In the genomic region with DNA sequence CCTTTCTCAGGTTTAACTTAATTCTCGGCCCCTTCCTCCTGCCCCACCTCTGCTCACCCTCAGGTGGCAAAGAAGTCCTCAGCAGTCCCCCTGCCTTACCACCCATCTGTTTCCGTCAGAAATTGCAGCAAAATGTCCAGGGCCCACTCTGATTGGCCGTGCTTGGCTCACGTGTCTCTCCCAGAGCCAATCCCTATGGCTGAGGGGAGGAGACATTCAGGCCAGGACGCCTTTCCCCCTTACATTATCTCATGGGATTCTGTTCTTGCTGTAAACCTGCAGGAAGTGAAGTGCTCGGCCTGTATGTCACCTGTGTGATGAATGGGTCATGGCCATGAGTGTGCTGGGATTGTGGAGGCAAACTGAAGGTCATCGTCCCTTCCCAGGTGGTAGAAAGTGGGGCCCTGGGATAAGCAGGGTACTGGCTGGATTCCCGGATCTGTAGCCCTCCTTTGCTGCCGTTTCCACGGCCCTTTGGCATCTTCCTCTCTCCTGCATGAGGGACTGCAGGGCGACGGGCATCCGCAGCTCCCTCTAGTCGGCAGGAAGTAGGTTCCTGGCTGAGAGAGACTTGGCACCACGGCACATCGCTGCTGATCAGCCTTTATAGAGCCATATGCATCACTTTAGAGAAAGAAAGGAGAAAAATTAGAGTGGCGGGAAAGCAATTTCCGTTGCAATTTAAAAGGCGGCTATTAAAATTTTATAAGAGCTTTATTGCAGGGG, we compare ENCODE assay signal across 11 cellular contexts.
DNase-seq lines count a peak whose midpoint lies in the region; ATAC-seq and TF ChIP-seq lines count a peak whose summit lies in the region.
"Had no signal": no experiment of that assay in that cellular context is flagged by ENCODE, and none has a peak within 500 bp of the region (broad histone marks: within the 10 kb centered on the region; RNA-seq: fewer than 3 reads in every experiment).

No MANE protein-coding gene starts in this region.

- H3K36me3 ChIP-seq in BLaER1 treated with 17β-estradiol and CSF1 and Interleukin-3, amounts not matched to agents 10 nM and 100 nM, result peaks cover 0 to 8% (median 4%) of the 10 kb centered on the region in 11 experiments; a peak in 8 of 22 replicates
- H3K36me3 ChIP-seq in mucosa of descending colon (ENCODE audit: low read depth), result no peaks in the 10 kb centered on the region

- peaks cover 69 to 85% (median 78%) of the 10 kb centered on the region in 10 experiments for H3K4me1 ChIP-seq in BLaER1 treated with 17β-estradiol and CSF1 and Interleukin-3, amounts not matched to agents 10 nM and 100 nM
- H3K4me1 ChIP-seq in mucosa of descending colon (ENCODE audit: low read depth), result no peaks in the 10 kb centered on the region

- H3K4me2 ChIP-seq in BLaER1 treated with 17β-estradiol and CSF1 and Interleukin-3, amounts not matched to agents 10 nM and 100 nM, result peak overlapping the region; percentile 72 to 93 (median 84)
- H3K4me2 ChIP-seq: KMS-11 had no signal

- no peaks in the 10 kb centered on the region for H3K9me3 ChIP-seq in BLaER1 treated with 17β-estradiol and CSF1 and Interleukin-3, amounts not matched to agents 10 nM and 100 nM (replicated peaks in 1 of 11)
- no peaks in the 10 kb centered on the region for H3K9me3 ChIP-seq in mucosa of descending colon

- H3K27me3 ChIP-seq in BLaER1 treated with 17β-estradiol and CSF1 and Interleukin-3, amounts not matched to agents 10 nM and 100 nM, result no peaks in the 10 kb centered on the region

- peak; percentile 78 for ATAC-seq in mucosa of descending colon

- H3K4me3 ChIP-seq in BLaER1 treated with 17β-estradiol and CSF1 and Interleukin-3, amounts not matched to agents 10 nM and 100 nM, result no peak overlapping the region
- H3K4me3 ChIP-seq in mucosa of descending colon, result no peak overlapping the region
- H3K4me3 ChIP-seq: SK-N-MC had no signal

- H3K9ac ChIP-seq in BLaER1 treated with 17β-estradiol and CSF1 and Interleukin-3, amounts not matched to agents 10 nM and 100 nM, result peak overlapping the region in 4 of 11 experiments; percentile 19 to 76 (median 66); a peak in 5 of 22 replicates
- H3K9ac ChIP-seq: KMS-11 had no signal

- DNase-seq in NCI-H2171 (lab: John Stamatoyannopoulos, UW) (peak; percentile 22), mucosa of descending colon (no peak), T-helper 2 cell (no peak), SW480 (ENCODE audit: low spot score) (no peak), NCI-H748 (lab: John Stamatoyannopoulos, UW; ENCODE audit: unreplicated experiment) (no peak)
- no peak for DNase-seq in activated naive CD4-positive, alpha-beta T cell (lab: John Stamatoyannopoulos, UW)
- DNase-seq: activated CD4-positive, alpha-beta T cell treated with anti-CD3 and anti-CD28 coated beads, Interleukin-2, amount 50 U/mL, for 1 hour had no signal

- no peak for TF ChIP-seq CTCF in mucosa of descending colon (IDR thresholded peaks at IDR 0.05)

- intact Hi-C loops in mucosa of descending colon (cut with DNase I, micrococcal nuclease), result no loop called here

- H4K20me1 ChIP-seq in BLaER1 treated with 17β-estradiol and CSF1 and Interleukin-3, amounts not matched to agents 10 nM and 100 nM, result no peaks in the 10 kb centered on the region

- peak overlapping the region in 9 of 11 experiments; percentile 75 to 88 (median 84); a peak in 16 of 22 replicates for H3K27ac ChIP-seq in BLaER1 treated with 17β-estradiol and CSF1 and Interleukin-3, amounts not matched to agents 10 nM and 100 nM
- peak overlapping the region; percentile 80 for H3K27ac ChIP-seq in cingulate gyrus (ENCODE audit: low read depth, low read length)
- H3K27ac ChIP-seq: KMS-11, SK-N-MC had no signal
